Comparison of ENCODE assay signal across 2 cellular contexts in the genomic region with DNA sequence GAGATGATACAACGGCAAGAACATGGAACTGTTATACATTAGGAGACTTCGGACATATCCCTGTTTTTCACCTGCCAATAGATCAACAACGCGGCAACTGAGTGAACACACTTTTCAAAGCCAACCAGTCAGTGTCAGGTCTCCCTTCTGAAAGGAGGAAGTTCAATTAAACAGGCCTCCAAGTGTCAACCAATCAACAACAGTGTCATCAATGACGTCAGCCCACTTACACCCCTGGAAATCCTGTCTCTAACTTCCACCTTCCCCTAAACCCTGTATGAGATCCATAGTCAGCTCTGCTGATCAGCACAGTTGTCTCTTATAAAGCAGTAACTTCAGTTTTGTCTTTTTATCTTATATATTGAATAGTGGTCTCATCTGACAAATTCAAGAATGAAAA.
A peak's percentile ranks its signal among the peaks of the same experiment; 100 is the strongest.
TF ChIP-seq lines count a peak whose summit lies in the region.

No MANE protein-coding gene starts in this region.

TF ChIP-seq in GM23338, 12 proteins besides CTCF, POLR2A, EP300 and RAD21:
- TF ChIP-seq, protein P1, sequence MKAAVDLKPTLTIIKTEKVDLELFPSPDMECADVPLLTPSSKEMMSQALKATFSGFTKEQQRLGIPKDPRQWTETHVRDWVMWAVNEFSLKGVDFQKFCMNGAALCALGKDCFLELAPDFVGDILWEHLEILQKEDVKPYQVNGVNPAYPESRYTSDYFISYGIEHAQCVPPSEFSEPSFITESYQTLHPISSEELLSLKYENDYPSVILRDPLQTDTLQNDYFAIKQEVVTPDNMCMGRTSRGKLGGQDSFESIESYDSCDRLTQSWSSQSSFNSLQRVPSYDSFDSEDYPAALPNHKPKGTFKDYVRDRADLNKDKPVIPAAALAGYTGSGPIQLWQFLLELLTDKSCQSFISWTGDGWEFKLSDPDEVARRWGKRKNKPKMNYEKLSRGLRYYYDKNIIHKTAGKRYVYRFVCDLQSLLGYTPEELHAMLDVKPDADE (IDR thresholded peaks at IDR 0.05): no peak
- no peak for TF ChIP-seq ZNF114 (CRISPR knock-in tag; IDR thresholded peaks at IDR 0.05)
- peak; percentile 39; the same call in 1 of the 2 replicates for TF ChIP-seq CREB1 (CRISPR knock-in tag; IDR thresholded peaks at IDR 0.05; ENCODE audit: low read depth)

TF ChIP-seq in K562, 482 proteins besides CTCF, POLR2A, EP300 and RAD21:
- TF ChIP-seq, protein P2, sequence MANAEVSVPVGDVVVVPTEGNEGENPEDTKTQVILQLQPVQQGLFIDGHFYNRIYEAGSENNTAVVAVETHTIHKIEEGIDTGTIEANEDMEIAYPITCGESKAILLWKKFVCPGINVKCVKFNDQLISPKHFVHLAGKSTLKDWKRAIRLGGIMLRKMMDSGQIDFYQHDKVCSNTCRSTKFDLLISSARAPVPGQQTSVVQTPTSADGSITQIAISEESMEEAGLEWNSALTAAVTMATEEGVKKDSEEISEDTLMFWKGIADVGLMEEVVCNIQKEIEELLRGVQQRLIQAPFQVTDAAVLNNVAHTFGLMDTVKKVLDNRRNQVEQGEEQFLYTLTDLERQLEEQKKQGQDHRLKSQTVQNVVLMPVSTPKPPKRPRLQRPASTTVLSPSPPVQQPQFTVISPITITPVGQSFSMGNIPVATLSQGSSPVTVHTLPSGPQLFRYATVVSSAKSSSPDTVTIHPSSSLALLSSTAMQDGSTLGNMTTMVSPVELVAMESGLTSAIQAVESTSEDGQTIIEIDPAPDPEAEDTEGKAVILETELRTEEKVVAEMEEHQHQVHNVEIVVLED (CRISPR knock-in tag; IDR thresholded peaks at IDR 0.05): no peak
- TF ChIP-seq ATF1 (CRISPR knock-in tag; IDR thresholded peaks at IDR 0.05): no peak
- peak; percentile 66 for TF ChIP-seq ATF1 (tag; IDR thresholded peaks at IDR 0.05)
